In genomic region chr1:26744075-26744958, GRCh38 we compare ENCODE assay signal across 8 cellular contexts. TPM values are rescaled to one million over a fixed set of nuclear protein-coding genes. Genes with fewer than 3 reads are reported as not detected.
DNase-seq lines count a peak whose midpoint lies in the region; ATAC-seq and TF ChIP-seq lines count a peak whose summit lies in the region.

No MANE protein-coding gene starts in this region.

- peaks cover 53 to 90% of the 10 kb centered on the region in 2 experiments for H3K79me1 ChIP-seq in IMR-90 (ENCODE audit: low read depth in 1 of 2, low read length in 2 of 2)

- H3K27me3 ChIP-seq in IMR-90 (ENCODE audit: control insufficient read depth, insufficient read depth, low read length): no peaks in the 10 kb centered on the region

- H4K5ac ChIP-seq in IMR-90 (ENCODE audit: low read depth, low read length): peak overlapping the region; percentile 63; the same call in 1 of the 2 replicates

- ATAC-seq in GM21515 (IDR thresholded peaks at IDR 0.05; ENCODE audit: unreplicated experiment) (peak; percentile 94), IMR-90 (ENCODE audit: low read depth) (peak; percentile 94)

- BruUV-seq in IMR-90 (replicated peaks; lab: Mats Ljungman, UMichigan): no TSS peak

- peak overlapping the region; percentile 83; the same call in 1 of the 2 replicates for H2AK5ac ChIP-seq in IMR-90 (ENCODE audit: low read depth, low read length)

- peak overlapping the region; percentile 72 for H3K56ac ChIP-seq in IMR-90 (ENCODE audit: extremely low read depth, insufficient read depth, low read length)

- CTCF ChIA-PET in IMR-90 (lab: Yijun Ruan, JAX): interaction anchor here (1.4 kb wide), 1 partner anchor 46 kb away, joined by 3 read pairs; no protein-coding TSS in a partner anchor

- peaks cover 27% of the 10 kb centered on the region for H4K20me1 ChIP-seq in IMR-90 (ENCODE audit: insufficient read depth, low read length)

- peak overlapping the region; percentile 70 for H2BK20ac ChIP-seq in IMR-90 (ENCODE audit: low read depth, low read length)

- WGBS in IMR-90 (ENCODE audit: extremely low coverage in 2 of 2, insufficient read length in 1 of 2), 2 experiments: 0% methylated on average over 3 of the region's 8 CpGs; no CpG with 5 or more reads in 1 of the 2 experiments

- H4K91ac ChIP-seq in IMR-90 (ENCODE audit: insufficient read depth, low read depth, low read length): peak overlapping the region; percentile 88

- dilution Hi-C loops in IMR-90 (cut with HindIII; ENCODE audit: low sequenced_read_pairs, unreplicated experiment): no loop called here

- peak overlapping the region; percentile 1; the same call in 1 of the 2 replicates for H3K9ac ChIP-seq in IMR-90 (ENCODE audit: low read depth, low read length)

- H4K8ac ChIP-seq in IMR-90 (ENCODE audit: low read depth in 2 of 2, low read length in 2 of 2): peak overlapping the region; percentile 17 to 90

- intact Hi-C loops in IMR-90 (cut with micrococcal nuclease): no loop called here

- H3K23ac ChIP-seq in IMR-90 (ENCODE audit: low read depth, low read length): peak overlapping the region; percentile 91

- H3K4ac ChIP-seq in IMR-90 (ENCODE audit: low read depth, low read length): peak overlapping the region; percentile 93

- no peaks in the 10 kb centered on the region for H3K9me3 ChIP-seq in IMR-90 (ENCODE audit: control insufficient read depth, insufficient read depth, low read length)

- POLR2A ChIA-PET in IMR-90 (lab: Charles Lee; ENCODE audit: unreplicated experiment): no interaction called here

- peak overlapping the region; percentile 99 for H2BK5ac ChIP-seq in IMR-90 (ENCODE audit: low read depth, low read length, poor library complexity, severe bottlenecking)

- H3K14ac ChIP-seq in IMR-90 (replicated peaks; ENCODE audit: low read depth, low read length): peak overlapping the region; percentile 96

- H2BK15ac ChIP-seq in IMR-90 (ENCODE audit: low read depth, low read length): peak overlapping the region; percentile 70; the same call in 1 of the 3 replicates

- in situ Hi-C loops in IMR-90 (cut with MboI; ENCODE audit: low sequenced_read_pairs): no loop called here

- no peak for TF ChIP-seq CTCF in IMR-90 (conservative IDR thresholded peaks at IDR 0.05; ENCODE audit: low read depth, low read length)

- no peak for TF ChIP-seq POLR2A in IMR-90 (IDR thresholded peaks at IDR 0.05; ENCODE audit: low read depth, low read length)

- H2BK120ac ChIP-seq in IMR-90 (ENCODE audit: low read depth, low read length): peak overlapping the region; percentile 88

- TF ChIP-seq RAD21 in IMR-90 (IDR thresholded peaks at IDR 0.05; ENCODE audit: low read length): peak; percentile 28; the same call in 1 of the 2 replicates

- peak overlapping the region; percentile 62 for H2AFZ ChIP-seq in IMR-90 (replicated peaks; ENCODE audit: low read length, poor library complexity)

- DNase-seq in DMS53 (lab: John Stamatoyannopoulos, UW) (peak; percentile 86), IMR-90 (peak; percentile 94), T-helper 22 cell (ENCODE audit: low read depth) (peak; percentile 74), astrocyte of the hippocampus (ENCODE audit: low read depth, low spot score) (peak; percentile 70), iPS DF 19.7 (ENCODE audit: low read depth, low spot score) (peak; percentile 87), NCI-H187 (lab: John Stamatoyannopoulos, UW) (no peak)
- DNase-seq in stimulated activated CD4-positive, alpha-beta T cell treated with anti-CD3 and anti-CD28 coated beads, Interleukin-12 subunit alpha, Interleukin-12 subunit beta, amount 100 ng/mL, for 4 hours: peak; percentile 66

- H3K9me1 ChIP-seq in IMR-90 (ENCODE audit: insufficient read depth, low read length): peaks cover 14% of the 10 kb centered on the region

- peak overlapping the region; percentile 62; the same call in 1 of the 2 replicates for H3K18ac ChIP-seq in IMR-90 (ENCODE audit: low read depth, low read length)

- H3K4me1 ChIP-seq in IMR-90 (ENCODE audit: control insufficient read depth, insufficient read depth, low read length): peaks cover 12% of the 10 kb centered on the region

- H3K27ac ChIP-seq in IMR-90 (ENCODE audit: insufficient read depth, low read length): peak overlapping the region; percentile 30

- H2AK9ac ChIP-seq in IMR-90 (replicated peaks; ENCODE audit: low read depth, low read length, poor library complexity): peak overlapping the region; percentile 89

- peak overlapping the region; percentile 55; the same call in 1 of the 2 replicates for H3K4me2 ChIP-seq in IMR-90 (ENCODE audit: low read depth, low read length)

- no peak overlapping the region for H3K4me3 ChIP-seq in IMR-90 (ENCODE audit: insufficient read depth, low read depth, low read length)

- peaks cover 28% of the 10 kb centered on the region for H3K36me3 ChIP-seq in IMR-90 (ENCODE audit: control insufficient read depth, insufficient read depth, low read length)

TF ChIP-seq in IMR-90, 13 proteins besides CTCF, POLR2A, EP300 and RAD21:
- TF ChIP-seq MAZ (IDR thresholded peaks at IDR 0.05; ENCODE audit: borderline replicate concordance, low read depth, low read length): 0 out of 2 replicates have a peak, but pooled peaks have one; percentile 14
- no peak for TF ChIP-seq RCOR1 (IDR thresholded peaks at IDR 0.05; ENCODE audit: insufficient replicate concordance, low read length)
- TF ChIP-seq CHD1 (IDR thresholded peaks at IDR 0.05; ENCODE audit: low read depth, low read length): no peak
- peak; percentile 73 for TF ChIP-seq MAFK (IDR thresholded peaks at IDR 0.05; ENCODE audit: low read depth, low read length)
- peak; percentile 3; the same call in 1 of the 2 replicates for TF ChIP-seq SMC3 (IDR thresholded peaks at IDR 0.05; ENCODE audit: low read depth, low read length)
- TF ChIP-seq ELK1 (IDR thresholded peaks at IDR 0.05; ENCODE audit: borderline replicate concordance, low read depth, low read length): no peak
- TF ChIP-seq FOS (IDR thresholded peaks at IDR 0.05; ENCODE audit: low read depth, low read length): peak; percentile 39; the same call in 1 of the 2 replicates
- no peak for TF ChIP-seq NFE2L2 (IDR thresholded peaks at IDR 0.05; ENCODE audit: low read depth, low read length)
- TF ChIP-seq BHLHE40 (IDR thresholded peaks at IDR 0.05; ENCODE audit: low read depth, low read length): no peak
- no peak for TF ChIP-seq MXI1 (IDR thresholded peaks at IDR 0.05; ENCODE audit: borderline replicate concordance, low read depth, low read length)
- TF ChIP-seq USF2 (IDR thresholded peaks at IDR 0.05; ENCODE audit: low read depth, low read length): no peak
- TF ChIP-seq RFX5 (IDR thresholded peaks at IDR 0.05; ENCODE audit: low read depth, low read length): no peak
- peak; percentile 20; the same call in 1 of the 2 replicates for TF ChIP-seq CEBPB (IDR thresholded peaks at IDR 0.05; ENCODE audit: low read depth, low read length)

RNA-seq across cellular contexts. Expression of gene PIGV, which starts 43.4 kb away (rescaled TPM):
- total RNA-seq in IMR-90 (2012; rRNA removed): 8.6 and 10.6 TPM in 2 replicates
- polyA plus RNA-seq in IMR-90 (2012; rRNA removed): 6.9 and 7.2 TPM in 2 replicates
- 7.4 and 11.3 TPM in 2 replicates for polyA plus RNA-seq in IMR-90 (2012; cell fraction: cytosol; rRNA removed)
- polyA plus RNA-seq in IMR-90 (2012; cell fraction: nucleus; rRNA removed; ENCODE audit: low replicate concordance): 10.5 and 15.8 TPM in 2 replicates

RNA-seq across cellular contexts. Expression of gene ARID1A, which starts 48.5 kb away (rescaled TPM):
- 14.0 and 16.7 TPM in 2 replicates for total RNA-seq in IMR-90 (2012; rRNA removed)
- polyA plus RNA-seq in IMR-90 (2012; rRNA removed): 39.4 and 40.7 TPM in 2 replicates
- polyA plus RNA-seq in IMR-90 (2012; cell fraction: cytosol; rRNA removed): 21.1 and 38.8 TPM in 2 replicates
- polyA plus RNA-seq in IMR-90 (2012; cell fraction: nucleus; rRNA removed; ENCODE audit: low replicate concordance): 89.6 and 144 TPM in 2 replicates

Comparison
In these comparisons a context has a peak if more than half of its experiments do, and no peak if none do; other contexts are left out.
1. DNase-seq: peak in DMS53 (single experiment), IMR-90 (single experiment), T-helper 22 cell (single experiment), astrocyte of the hippocampus (single experiment), iPS DF 19.7 (single experiment) and stimulated activated CD4-positive, alpha-beta T cell treated with anti-CD3 and anti-CD28 coated beads, Interleukin-12 subunit alpha, Interleukin-12 subunit beta, amount 100 ng/mL, for 4 hours (single experiment); none in NCI-H187 (0 of 2).